ENCODE assay signal across 8 cellular contexts in genomic region chr15:72782993-72783562, GRCh38. TPM values are rescaled to one million over a fixed set of nuclear protein-coding genes. Genes with fewer than 3 reads are reported as not detected.
DNase-seq lines count a peak whose midpoint lies in the region; ATAC-seq and TF ChIP-seq lines count a peak whose summit lies in the region.

No MANE protein-coding gene starts in this region.

- peaks cover 43% of the 10 kb centered on the region for H3K4me1 ChIP-seq in CD4-positive, CD25-positive, alpha-beta regulatory T cell (ENCODE audit: control insufficient read depth, insufficient read depth, low read length, poor library complexity, severe bottlenecking)

- peak overlapping the region; percentile 97 to 98 (median 97) for H3K27ac Mint-ChIP-seq in CD4-positive, CD25-positive, alpha-beta regulatory T cell
- H3K27ac Mint-ChIP-seq in stimulated activated naive CD8-positive, alpha-beta T cell treated with anti-CD3 and anti-CD28 coated beads, Interleukin-15, amount 100 ng/mL, for 72 hours = peak overlapping the region; percentile 99 to 100

- DNase-seq in CD4-positive, CD25-positive, alpha-beta regulatory T cell = peak; percentile 9 to 80 (median 67)
- no peak for DNase-seq in SK-N-MC (ENCODE audit: low read depth, low spot score)
- no peak for DNase-seq in coronary artery (ENCODE audit: low spot score)
- peak; percentile 80 for DNase-seq in medulla oblongata (ENCODE audit: extremely low spot score)
- DNase-seq in stimulated activated naive CD8-positive, alpha-beta T cell treated with anti-CD3 and anti-CD28 coated beads, Interleukin-15, amount 100 ng/mL, for 72 hours = peak in 1 of 2 donors; percentile 52
- DNase-seq in KG1 (lab: John Stamatoyannopoulos, UW) = no peak

- H3K4me3 Mint-ChIP-seq in CD4-positive, CD25-positive, alpha-beta regulatory T cell = peak overlapping the region; percentile 93 to 99 (median 97)
- peak overlapping the region; percentile 86 to 98 for H3K4me3 Mint-ChIP-seq in stimulated activated naive CD8-positive, alpha-beta T cell treated with anti-CD3 and anti-CD28 coated beads, Interleukin-15, amount 100 ng/mL, for 72 hours

- peak overlapping the region; percentile 96 for H3K27ac ChIP-seq in CD4-positive, CD25-positive, alpha-beta regulatory T cell (ENCODE audit: insufficient read depth, low read length, poor library complexity, severe bottlenecking)
- H3K27ac ChIP-seq in SK-N-MC = no peak overlapping the region
- peak overlapping the region; percentile 88 to 93 for H3K27ac ChIP-seq in coronary artery

- TF ChIP-seq CTCF in coronary artery (IDR thresholded peaks at IDR 0.05) = no peak

- H3K9me3 Mint-ChIP-seq in CD4-positive, CD25-positive, alpha-beta regulatory T cell = no peaks in the 10 kb centered on the region
- no peaks in the 10 kb centered on the region for H3K9me3 Mint-ChIP-seq in stimulated activated naive CD8-positive, alpha-beta T cell treated with anti-CD3 and anti-CD28 coated beads, Interleukin-15, amount 100 ng/mL, for 72 hours

- ATAC-seq in CD4-positive, CD25-positive, alpha-beta regulatory T cell (ENCODE audit: low read depth in 2 of 2) = no peak
- peak; percentile 23 for ATAC-seq in GM19372 (IDR thresholded peaks at IDR 0.05; ENCODE audit: low read depth, unreplicated experiment)
- peak; percentile 47 for ATAC-seq in HG03354 (IDR thresholded peaks at IDR 0.05; ENCODE audit: poor library complexity, severe bottlenecking, unreplicated experiment)
- ATAC-seq in stimulated activated naive CD8-positive, alpha-beta T cell treated with anti-CD3 and anti-CD28 coated beads, Interleukin-15, amount 100 ng/mL, for 72 hours = peak; percentile 51

- H3K9me3 ChIP-seq in CD4-positive, CD25-positive, alpha-beta regulatory T cell (ENCODE audit: control insufficient read depth in 2 of 2, low read length in 2 of 2) = no peaks in the 10 kb centered on the region
- H3K9me3 ChIP-seq in SK-N-MC (ENCODE audit: low read depth, low read length) = no peaks in the 10 kb centered on the region

- H3K27me3 ChIP-seq in CD4-positive, CD25-positive, alpha-beta regulatory T cell (ENCODE audit: control insufficient read depth, insufficient read depth, low read length) = no peaks in the 10 kb centered on the region

- H3K9ac ChIP-seq in SK-N-MC (ENCODE audit: insufficient read length) = peak overlapping the region; percentile 86

- peaks cover 22 to 61% (median 50%) of the 10 kb centered on the region in 4 donors for H3K4me1 Mint-ChIP-seq in CD4-positive, CD25-positive, alpha-beta regulatory T cell
- peaks cover 64% of the 10 kb centered on the region for H3K4me1 Mint-ChIP-seq in stimulated activated naive CD8-positive, alpha-beta T cell treated with anti-CD3 and anti-CD28 coated beads, Interleukin-15, amount 100 ng/mL, for 72 hours

- peaks cover 8% of the 10 kb centered on the region for H3K27me3 Mint-ChIP-seq in CD4-positive, CD25-positive, alpha-beta regulatory T cell
- no peaks in the 10 kb centered on the region for H3K27me3 Mint-ChIP-seq in stimulated activated naive CD8-positive, alpha-beta T cell treated with anti-CD3 and anti-CD28 coated beads, Interleukin-15, amount 100 ng/mL, for 72 hours

- peak overlapping the region; percentile 96 for H3K4me3 ChIP-seq in CD4-positive, CD25-positive, alpha-beta regulatory T cell (ENCODE audit: low read depth, low read length)
- H3K4me3 ChIP-seq in SK-N-MC (peak overlapping the region; percentile 88), coronary artery (peak overlapping the region; percentile 97)

- H3K36me3 Mint-ChIP-seq in CD4-positive, CD25-positive, alpha-beta regulatory T cell = peaks cover 29% of the 10 kb centered on the region

- H3K36me3 ChIP-seq in CD4-positive, CD25-positive, alpha-beta regulatory T cell (ENCODE audit: control insufficient read depth, insufficient read depth, low read length) = peaks cover 16% of the 10 kb centered on the region
- 0 out of 2 replicates have a peak, but pooled peaks cover 3% of the 10 kb centered on the region for H3K36me3 ChIP-seq in SK-N-MC (ENCODE audit: insufficient read depth, low read length)

RNA-seq across cellular contexts. Expression of gene ADPGK, which starts 0.5 kb away (rescaled TPM):
- total RNA-seq in CD4-positive, CD25-positive, alpha-beta regulatory T cell = 89.0 TPM
- polyA plus RNA-seq in CD4-positive, CD25-positive, alpha-beta regulatory T cell = 10 to 100 TPM; 66.3 to 99.0 (median 83.8) TPM

Comparison
In these comparisons a context has a peak if more than half of its experiments do, and no peak if none do; other contexts are left out.
1. ATAC-seq: peak in GM19372 (single experiment), HG03354 (single experiment) and stimulated activated naive CD8-positive, alpha-beta T cell treated with anti-CD3 and anti-CD28 coated beads, Interleukin-15, amount 100 ng/mL, for 72 hours (single experiment); none in CD4-positive, CD25-positive, alpha-beta regulatory T cell (0 of 2).
2. DNase-seq: peak in CD4-positive, CD25-positive, alpha-beta regulatory T cell (3 of 3) and medulla oblongata (single experiment); none in SK-N-MC (single experiment), coronary artery (single experiment) and KG1 (single experiment).
3. Peak in every context shown above with its lines, with median percentiles within 50 percentile points of each other: H3K4me3 ChIP-seq.